Comparison of ENCODE assay signal across 26 cellular contexts in the genomic region with DNA sequence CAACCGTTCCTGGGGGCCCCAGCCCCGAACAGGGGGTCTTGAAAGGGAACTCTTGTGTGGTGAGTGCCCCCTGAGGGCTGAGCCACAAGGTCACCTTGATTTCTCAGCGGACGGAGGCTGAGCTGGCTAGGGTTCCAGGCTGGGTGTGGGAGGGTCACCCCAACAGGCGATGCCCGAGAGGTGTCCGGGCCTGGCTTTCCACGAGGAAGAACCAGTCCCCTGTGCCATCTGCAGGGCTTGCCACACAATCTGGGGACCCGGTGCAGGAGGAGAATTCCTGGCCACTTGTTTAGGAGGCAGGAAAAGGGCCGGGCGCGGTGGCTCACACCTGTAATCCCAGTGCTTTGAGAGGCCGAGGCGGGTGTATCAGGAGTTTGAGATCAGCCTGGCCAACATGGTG.
"Had no signal": no experiment of that assay in that cellular context is flagged by ENCODE, and none has a peak within 500 bp of the region (broad histone marks: within the 10 kb centered on the region; RNA-seq: fewer than 3 reads in every experiment).

No MANE protein-coding gene starts in this region.

- H3K27ac ChIP-seq: ovary, parathyroid adenoma, psoas muscle, right lobe of liver, sigmoid colon, stomach, thoracic aorta, thyroid gland, tibial nerve, upper lobe of right lung, vagina had no signal

- ATAC-seq: naive thymus-derived CD8-positive, alpha-beta T cell; natural killer cell treated with Interleukin-12 subunit alpha and Interleukin-12 subunit beta and Interleukin-15 and Interleukin-18, amount 100 ng/mL, for 72 hours; psoas muscle; right cardiac atrium; right lobe of liver; stimulated activated effector memory CD8-positive, alpha-beta T cell treated with anti-CD3 and anti-CD28 coated beads, Interleukin-12 subunit alpha, Interleukin-12 subunit beta, amount 100 ng/mL, for 72 hours; stimulated activated naive B cell treated with anti-CD40 and anti-IgM and Interleukin-4, amounts not matched to agents 10 μg/mL and 1 μg/mL and 100 μg/mL, for 72 hours; upper lobe of right lung had no signal

- FAIRE-seq: small intestine had no signal

- H3K4me3 ChIP-seq: ovary, psoas muscle, right lobe of liver, sigmoid colon, stomach, thoracic aorta, thyroid gland, tibial nerve, upper lobe of right lung, vagina had no signal

- H3K9ac ChIP-seq: parathyroid adenoma had no signal

- H2AFZ ChIP-seq: parathyroid adenoma had no signal

- DNase-seq: naive B cell; naive thymus-derived CD8-positive, alpha-beta T cell; nephron progenitor cell; occipital lobe; ovary; posterior cingulate gyrus; psoas muscle; right lobe of liver; sigmoid colon; small intestine; stimulated activated CD4-positive, alpha-beta T cell treated with anti-CD3 and anti-CD28 coated beads, Interleukin-15, amount 100 ng/mL, for 24 hours; stimulated activated CD4-positive, alpha-beta T cell treated with anti-CD3 and anti-CD28 coated beads, Interleukin-2, amount 100 ng/mL, for 24 hours; stimulated activated CD4-positive, alpha-beta T cell treated with anti-CD3 and anti-CD28 coated beads, Interleukin-2, amount 100 ng/mL, for 48 hours; stimulated activated CD4-positive, alpha-beta T cell treated with anti-CD3 and anti-CD28 coated beads, Interleukin-4, amount 100 ng/mL, for 24 hours; stimulated activated naive B cell treated with anti-CD40 and anti-IgM and Interleukin-4, amounts not matched to agents 10 μg/mL and 1 μg/mL and 100 μg/mL, for 72 hours; stimulated activated naive CD4-positive, alpha-beta T cell treated with Interleukin-2 at 50 U/mL for 16 hours; stomach; thyroid gland; upper lobe of right lung had no signal

- H3K79me2 ChIP-seq: parathyroid adenoma had no signal

- H3K9me3 ChIP-seq: ovary, psoas muscle, right lobe of liver, sigmoid colon, stomach, thoracic aorta, thyroid gland, tibial nerve, upper lobe of right lung, vagina had no signal

- H3K36me3 ChIP-seq: ovary, right lobe of liver, sigmoid colon, stomach, thoracic aorta, thyroid gland, tibial nerve, upper lobe of right lung, vagina had no signal

- H3K27me3 ChIP-seq: ovary, right lobe of liver, sigmoid colon, thyroid gland, tibial nerve, upper lobe of right lung, vagina had no signal
